22 cellular contexts compared by ENCODE assay signal in genomic region chr2:220948579-220948978, GRCh38.
A peak's percentile ranks its signal among the peaks of the same experiment; 100 is the strongest.
DNase-seq lines count a peak whose midpoint lies in the region; ATAC-seq, FAIRE-seq and TF ChIP-seq lines count a peak whose summit lies in the region.
"Had no signal": no experiment of that assay in that cellular context is flagged by ENCODE, and none has a peak within 500 bp of the region (broad histone marks: within the 10 kb centered on the region; RNA-seq: fewer than 3 reads in every experiment).

No MANE protein-coding gene starts in this region.

- intact Hi-C loops in activated CD4-positive, alpha-beta T cell treated with anti-CD3 and anti-CD28 coated beads for 36 hours (cut with DNase I, micrococcal nuclease), result no loop called here

- H2AK5ac ChIP-seq in H1 (ENCODE audit: low read depth, low read length), result no peak overlapping the region

- no peak for TF ChIP-seq RAD21 in H1 (IDR thresholded peaks at IDR 0.05 in 1 of 2, conservative IDR thresholded peaks at IDR 0.05 in 1 of 2; ENCODE audit: low read depth in 2 of 2, low read length in 2 of 2)

- H3K36me3 ChIP-seq in HUES64 (ENCODE audit: insufficient read depth, low read length), result no peaks in the 10 kb centered on the region
- H3K36me3 ChIP-seq in H1 (ENCODE audit: control insufficient read depth in 2 of 4, insufficient read depth in 4 of 4, low read length in 3 of 4), result no peaks in the 10 kb centered on the region
- H3K36me3 ChIP-seq in iPS-20b (ENCODE audit: insufficient read depth, low read depth, low read length), result no peaks in the 10 kb centered on the region
- H3K36me3 ChIP-seq: SJSA1 had no signal

- no peaks in the 10 kb centered on the region for H3K23me2 ChIP-seq in H1 (ENCODE audit: low read depth, low read length)

- POLR2A ChIA-PET in H1 (lab: Charles Lee; ENCODE audit: partially characterized antibody), result interaction anchor here (0.7 kb wide), 1 partner anchor 8 kb away, joined by 3 read pairs; no protein-coding TSS in a partner anchor
- POLR2A ChIA-PET in activated CD4-positive, alpha-beta T cell treated with anti-CD3 and anti-CD28 coated beads for 36 hours (lab: Charles Lee), result no interaction called here

- H3K79me1 ChIP-seq in H1 (ENCODE audit: low read depth, low read length), result no peaks in the 10 kb centered on the region

- 54% methylated on average over 3 of the region's 4 CpGs for WGBS in HUES64
- 56% methylated on average over 4 of the region's 4 CpGs; no CpG with 5 or more reads in 1 of the 2 experiments for WGBS in H1 (ENCODE audit: extremely low coverage in 1 of 2, insufficient coverage in 1 of 2, insufficient read length in 1 of 2, insufficient replicate concordance in 2 of 2, low coverage in 1 of 2, low lambda C conversion rate in 2 of 2, missing lambda C conversion rate in 1 of 2), 2 experiments

- ATAC-seq in activated CD4-positive, alpha-beta T cell treated with anti-CD3 and anti-CD28 coated beads for 36 hours, result no peak
- ATAC-seq in HG02588 (IDR thresholded peaks at IDR 0.05; ENCODE audit: unreplicated experiment) (no peak), GM18861 (IDR thresholded peaks at IDR 0.05; ENCODE audit: unreplicated experiment) (no peak)
- ATAC-seq: CD8-positive, alpha-beta T cell; K562 had no signal

- H3K36me3 Mint-ChIP-seq in activated CD4-positive, alpha-beta T cell treated with anti-CD3 and anti-CD28 coated beads for 36 hours (ENCODE audit: low read depth), result no peaks in the 10 kb centered on the region
- H3K36me3 Mint-ChIP-seq: CD8-positive, alpha-beta T cell had no signal

- H4K91ac ChIP-seq in H1 (replicated peaks; ENCODE audit: insufficient read length, low read length), result peak overlapping the region; percentile 37

- H3K27ac ChIP-seq in HUES64 (ENCODE audit: low read depth, low read length) (peak overlapping the region; percentile 70; the same call in 1 of the 2 replicates), H1 (ENCODE audit: low read depth, low read length) (no peak overlapping the region; the same call in 1 of the 2 replicates), iPS-20b (ENCODE audit: low read length) (peak overlapping the region; percentile 41)
- H3K27ac ChIP-seq: C4-2B, HL-60, SJSA1 had no signal

- H3K27ac Mint-ChIP-seq in activated CD4-positive, alpha-beta T cell treated with anti-CD3 and anti-CD28 coated beads for 36 hours, result no peak overlapping the region
- H3K27ac Mint-ChIP-seq: CD8-positive, alpha-beta T cell had no signal

- H2BK120ac ChIP-seq in H1 (replicated peaks; ENCODE audit: low read depth, low read length), result peak overlapping the region; percentile 63

- CTCF ChIA-PET in H1 (lab: Charles Lee; ENCODE audit: partially characterized antibody), result no interaction called here
- CTCF ChIA-PET in activated CD4-positive, alpha-beta T cell treated with anti-CD3 and anti-CD28 coated beads for 36 hours (lab: Charles Lee), result no interaction called here

- H3K4me1 Mint-ChIP-seq in activated CD4-positive, alpha-beta T cell treated with anti-CD3 and anti-CD28 coated beads for 36 hours, result no peaks in the 10 kb centered on the region

- peak overlapping the region; percentile 3 to 10; a peak in 1 of 4 replicates for H3K4me2 ChIP-seq in H1 (ENCODE audit: insufficient read depth in 1 of 2, low read depth in 2 of 2, low read length in 2 of 2)

- no peak overlapping the region for H3K23ac ChIP-seq in H1 (ENCODE audit: insufficient read length)

- H3K27me3 Mint-ChIP-seq in activated CD4-positive, alpha-beta T cell treated with anti-CD3 and anti-CD28 coated beads for 36 hours, result no peaks in the 10 kb centered on the region

- H3K9me3 Mint-ChIP-seq in activated CD4-positive, alpha-beta T cell treated with anti-CD3 and anti-CD28 coated beads for 36 hours (ENCODE audit: low read depth), result peaks cover 3% of the 10 kb centered on the region

- peak in 1 of 2 experiments; percentile 10 for DNase-seq in H1 (ENCODE audit: low read depth in 1 of 2, low spot score in 2 of 2)
- no peak for DNase-seq in putamen (ENCODE audit: low spot score)
- no peak for DNase-seq in activated CD4-positive, alpha-beta T cell treated with anti-CD3 and anti-CD28 coated beads for 36 hours
- DNase-seq: Caco-2; CD8-positive, alpha-beta T cell; GF-D8; HCEC 1CT; Kasumi-1; NCI-H446; NCI-H82; NK-92 treated with Interleukin-12 subunit alpha and Interleukin-12 subunit beta, amount 100 ng/mL, for 24 hours; Right ventricle myocardium superior; RPMI8226 had no signal

- no peaks in the 10 kb centered on the region for H4K20me1 ChIP-seq in H1 (replicated peaks in 1 of 2; ENCODE audit: control insufficient read depth in 1 of 2, insufficient read depth in 2 of 2, low read length in 2 of 2)

- H3K27me3 ChIP-seq in HUES64 (ENCODE audit: insufficient read depth, low read length) (no peaks in the 10 kb centered on the region), H1 (replicated peaks in 1 of 4; ENCODE audit: control insufficient read depth in 3 of 4, extremely low read depth in 1 of 4, insufficient read depth in 3 of 4, low read length in 3 of 4) (no peaks in the 10 kb centered on the region), iPS-20b (ENCODE audit: insufficient read depth, low read length) (no peaks in the 10 kb centered on the region)
- H3K27me3 ChIP-seq: SJSA1 had no signal

- H3K4me3 ChIP-seq in HUES64 (ENCODE audit: low read length) (no peak overlapping the region), H1 (ENCODE audit: extremely low read depth in 1 of 4, insufficient read depth in 2 of 4, low read depth in 3 of 4, low read length in 4 of 4) (no peak overlapping the region), iPS-20b (ENCODE audit: low read length) (peak overlapping the region; percentile 42)
- H3K4me3 ChIP-seq: K562, SJSA1 had no signal

- no peak overlapping the region for H3K56ac ChIP-seq in H1 (replicated peaks; ENCODE audit: insufficient read length, low read depth, low read length)

- peak; percentile 28 for FAIRE-seq in H1 (lab: Jason Lieb, UNC)
- FAIRE-seq: GM12891, K562 had no signal

- H2AFZ ChIP-seq in H1 (ENCODE audit: low read length), result 0 out of 2 replicates have a peak overlapping the region, but pooled peaks have one; percentile 5

- TF ChIP-seq POLR2A in H1 (IDR thresholded peaks at IDR 0.05; ENCODE audit: control extremely low read depth in 1 of 2, low read depth in 2 of 2, low read length in 2 of 2), result no peak

- H3K9ac ChIP-seq in HUES64 (ENCODE audit: low read depth, low read length), result no peak overlapping the region
- H3K9ac ChIP-seq in H1 (replicated peaks in 1 of 4; ENCODE audit: extremely low read depth in 1 of 4, low read depth in 3 of 4, low read length in 3 of 4), result no peak overlapping the region
- peak overlapping the region; percentile 4; the same call in 1 of the 2 replicates for H3K9ac ChIP-seq in iPS-20b (ENCODE audit: low read depth, low read length)

- no peak overlapping the region for H4K8ac ChIP-seq in H1 (ENCODE audit: extremely low read depth, insufficient read depth, low read length)

- H3K9me3 ChIP-seq in HUES64 (ENCODE audit: insufficient read depth, low read depth, low read length), result no peaks in the 10 kb centered on the region
- no peaks in the 10 kb centered on the region for H3K9me3 ChIP-seq in H1 (ENCODE audit: insufficient read depth in 2 of 2, low read depth in 1 of 2, low read length in 1 of 2)
- H3K9me3 ChIP-seq in iPS-20b (ENCODE audit: insufficient read depth, low read depth, low read length), result no peaks in the 10 kb centered on the region; the same call in 1 of the 2 replicates
- H3K9me3 ChIP-seq: SJSA1 had no signal

- 0 out of 2 replicates have a peak overlapping the region, but pooled peaks have one; percentile 98 for H2BK20ac ChIP-seq in H1 (ENCODE audit: low read length)

- no peak overlapping the region for H3K18ac ChIP-seq in H1 (ENCODE audit: extremely low read depth, low read length)

- no peak overlapping the region for H3K14ac ChIP-seq in H1 (ENCODE audit: insufficient read length)

- peak overlapping the region; percentile 80; the same call in 1 of the 2 replicates for H2BK5ac ChIP-seq in H1 (ENCODE audit: low read depth, low read length)

- no peak overlapping the region for H2BK15ac ChIP-seq in H1 (ENCODE audit: low read length)

- TF ChIP-seq CTCF in H1 (IDR thresholded peaks at IDR 0.05; ENCODE audit: control extremely low read depth in 1 of 3, insufficient read depth in 1 of 3, low read depth in 1 of 3, low read length in 3 of 3), result no peak

- H3K79me2 ChIP-seq in H1 (ENCODE audit: control insufficient read depth in 1 of 2, insufficient read depth in 2 of 2, low read length in 2 of 2), result no peaks in the 10 kb centered on the region

- H4K5ac ChIP-seq in H1 (ENCODE audit: insufficient read length, low read depth, low read length), result no peak overlapping the region

- no peak for TF ChIP-seq EP300 in H1 (IDR thresholded peaks at IDR 0.05; ENCODE audit: borderline replicate concordance in 1 of 2, low read depth in 2 of 2, low read length in 2 of 2)

- H3K4me3 Mint-ChIP-seq in activated CD4-positive, alpha-beta T cell treated with anti-CD3 and anti-CD28 coated beads for 36 hours, result no peak overlapping the region
- H3K4me3 Mint-ChIP-seq: CD8-positive, alpha-beta T cell had no signal

- H3K4me1 ChIP-seq in HUES64 (ENCODE audit: insufficient read depth, low read length) (peaks cover 22% of the 10 kb centered on the region), H1 (replicated peaks in 1 of 4; ENCODE audit: control insufficient read depth in 3 of 4, insufficient read depth in 4 of 4, low read length in 3 of 4) (peaks cover 5 to 12% (median 6%) of the 10 kb centered on the region in 4 experiments; a peak in 5 of 7 replicates), iPS-20b (ENCODE audit: insufficient read depth, low read length) (peaks cover 19% of the 10 kb centered on the region; the same call in 1 of the 2 replicates)
- H3K4me1 ChIP-seq: Caco-2, SJSA1 had no signal

- no peak overlapping the region for H3K4ac ChIP-seq in H1 (replicated peaks; ENCODE audit: insufficient read length, low read depth, low read length)

- H2BK12ac ChIP-seq in H1 (ENCODE audit: low read depth, low read length), result peak overlapping the region; percentile 98; the same call in 1 of the 2 replicates

TF ChIP-seq in H1, 55 proteins besides CTCF, POLR2A, EP300 and RAD21:
- TF ChIP-seq POU5F1 (IDR thresholded peaks at IDR 0.05; ENCODE audit: low read depth, low read length), result peak; percentile 91
- TF ChIP-seq RNF2 (IDR thresholded peaks at IDR 0.05; ENCODE audit: borderline replicate concordance, low read depth, low read length, missing control alignments, poor library complexity, severe bottlenecking), result no peak
